ENCODE assay signal across 2 cellular contexts in the genomic region with DNA sequence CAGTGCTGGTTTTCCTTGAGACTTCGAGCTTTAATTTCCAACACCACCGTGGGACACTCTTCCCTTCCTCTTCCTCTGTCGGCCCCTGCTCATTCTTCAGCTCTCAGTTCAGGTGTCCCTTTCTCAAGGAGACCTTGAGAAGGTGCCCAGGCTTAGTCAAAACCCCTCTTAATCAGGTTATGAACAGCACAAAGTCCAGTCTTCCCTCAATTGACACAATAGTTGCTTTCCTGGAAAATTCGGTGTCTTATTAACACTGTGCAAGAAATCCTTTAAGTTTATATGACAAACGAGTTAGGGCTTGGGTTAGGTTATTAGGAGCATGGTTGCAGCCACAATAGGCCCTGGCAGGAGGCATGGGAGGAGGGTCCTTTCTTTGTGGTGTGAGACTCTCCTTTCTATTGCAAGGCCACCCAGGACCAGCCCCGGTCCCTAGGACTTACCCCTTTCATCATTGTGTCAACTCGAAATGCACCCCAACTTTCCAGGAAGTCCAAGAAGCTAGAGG.
TF ChIP-seq lines count a peak whose summit lies in the region.

No MANE protein-coding gene starts in this region.

TF ChIP-seq in WTC11, 78 proteins besides CTCF, POLR2A, EP300 and RAD21:
- TF ChIP-seq, protein P1, sequence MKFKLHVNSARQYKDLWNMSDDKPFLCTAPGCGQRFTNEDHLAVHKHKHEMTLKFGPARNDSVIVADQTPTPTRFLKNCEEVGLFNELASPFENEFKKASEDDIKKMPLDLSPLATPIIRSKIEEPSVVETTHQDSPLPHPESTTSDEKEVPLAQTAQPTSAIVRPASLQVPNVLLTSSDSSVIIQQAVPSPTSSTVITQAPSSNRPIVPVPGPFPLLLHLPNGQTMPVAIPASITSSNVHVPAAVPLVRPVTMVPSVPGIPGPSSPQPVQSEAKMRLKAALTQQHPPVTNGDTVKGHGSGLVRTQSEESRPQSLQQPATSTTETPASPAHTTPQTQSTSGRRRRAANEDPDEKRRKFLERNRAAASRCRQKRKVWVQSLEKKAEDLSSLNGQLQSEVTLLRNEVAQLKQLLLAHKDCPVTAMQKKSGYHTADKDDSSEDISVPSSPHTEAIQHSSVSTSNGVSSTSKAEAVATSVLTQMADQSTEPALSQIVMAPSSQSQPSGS (CRISPR knock-in tag; IDR thresholded peaks at IDR 0.05; ENCODE audit: borderline replicate concordance, low read depth), result no peak
- TF ChIP-seq CREM (CRISPR knock-in tag; IDR thresholded peaks at IDR 0.05) (no peak), JUN (CRISPR knock-in tag; IDR thresholded peaks at IDR 0.05) (no peak), ZNF121 (CRISPR knock-in tag; IDR thresholded peaks at IDR 0.05) (no peak), OVOL2 (CRISPR knock-in tag; IDR thresholded peaks at IDR 0.05; ENCODE audit: borderline replicate concordance) (no peak), NFE2L1 (CRISPR knock-in tag; IDR thresholded peaks at IDR 0.05) (no peak), ETV6 (CRISPR knock-in tag; IDR thresholded peaks at IDR 0.05) (no peak), MYBL2 (CRISPR knock-in tag; IDR thresholded peaks at IDR 0.05) (no peak), FOXJ3 (CRISPR knock-in tag; IDR thresholded peaks at IDR 0.05; ENCODE audit: borderline replicate concordance) (no peak)
- TF ChIP-seq, protein P2, sequence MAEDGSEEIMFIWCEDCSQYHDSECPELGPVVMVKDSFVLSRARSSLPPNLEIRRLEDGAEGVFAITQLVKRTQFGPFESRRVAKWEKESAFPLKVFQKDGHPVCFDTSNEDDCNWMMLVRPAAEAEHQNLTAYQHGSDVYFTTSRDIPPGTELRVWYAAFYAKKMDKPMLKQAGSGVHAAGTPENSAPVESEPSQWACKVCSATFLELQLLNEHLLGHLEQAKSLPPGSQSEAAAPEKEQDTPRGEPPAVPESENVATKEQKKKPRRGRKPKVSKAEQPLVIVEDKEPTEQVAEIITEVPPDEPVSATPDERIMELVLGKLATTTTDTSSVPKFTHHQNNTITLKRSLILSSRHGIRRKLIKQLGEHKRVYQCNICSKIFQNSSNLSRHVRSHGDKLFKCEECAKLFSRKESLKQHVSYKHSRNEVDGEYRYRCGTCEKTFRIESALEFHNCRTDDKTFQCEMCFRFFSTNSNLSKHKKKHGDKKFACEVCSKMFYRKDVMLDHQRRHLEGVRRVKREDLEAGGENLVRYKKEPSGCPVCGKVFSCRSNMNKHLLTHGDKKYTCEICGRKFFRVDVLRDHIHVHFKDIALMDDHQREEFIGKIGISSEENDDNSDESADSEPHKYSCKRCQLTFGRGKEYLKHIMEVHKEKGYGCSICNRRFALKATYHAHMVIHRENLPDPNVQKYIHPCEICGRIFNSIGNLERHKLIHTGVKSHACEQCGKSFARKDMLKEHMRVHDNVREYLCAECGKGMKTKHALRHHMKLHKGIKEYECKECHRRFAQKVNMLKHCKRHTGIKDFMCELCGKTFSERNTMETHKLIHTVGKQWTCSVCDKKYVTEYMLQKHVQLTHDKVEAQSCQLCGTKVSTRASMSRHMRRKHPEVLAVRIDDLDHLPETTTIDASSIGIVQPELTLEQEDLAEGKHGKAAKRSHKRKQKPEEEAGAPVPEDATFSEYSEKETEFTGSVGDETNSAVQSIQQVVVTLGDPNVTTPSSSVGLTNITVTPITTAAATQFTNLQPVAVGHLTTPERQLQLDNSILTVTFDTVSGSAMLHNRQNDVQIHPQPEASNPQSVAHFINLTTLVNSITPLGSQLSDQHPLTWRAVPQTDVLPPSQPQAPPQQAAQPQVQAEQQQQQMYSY (CRISPR knock-in tag; IDR thresholded peaks at IDR 0.05), result no peak
- TF ChIP-seq, protein P3, sequence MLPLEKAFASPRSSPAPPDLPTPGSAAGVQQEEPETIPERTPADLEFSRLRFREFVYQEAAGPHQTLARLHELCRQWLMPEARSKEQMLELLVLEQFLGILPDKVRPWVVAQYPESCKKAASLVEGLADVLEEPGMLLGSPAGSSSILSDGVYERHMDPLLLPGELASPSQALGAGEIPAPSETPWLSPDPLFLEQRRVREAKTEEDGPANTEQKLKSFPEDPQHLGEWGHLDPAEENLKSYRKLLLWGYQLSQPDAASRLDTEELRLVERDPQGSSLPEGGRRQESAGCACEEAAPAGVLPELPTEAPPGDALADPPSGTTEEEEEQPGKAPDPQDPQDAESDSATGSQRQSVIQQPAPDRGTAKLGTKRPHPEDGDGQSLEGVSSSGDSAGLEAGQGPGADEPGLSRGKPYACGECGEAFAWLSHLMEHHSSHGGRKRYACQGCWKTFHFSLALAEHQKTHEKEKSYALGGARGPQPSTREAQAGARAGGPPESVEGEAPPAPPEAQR (CRISPR knock-in tag; IDR thresholded peaks at IDR 0.05), result no peak
- TF ChIP-seq, protein P4, sequence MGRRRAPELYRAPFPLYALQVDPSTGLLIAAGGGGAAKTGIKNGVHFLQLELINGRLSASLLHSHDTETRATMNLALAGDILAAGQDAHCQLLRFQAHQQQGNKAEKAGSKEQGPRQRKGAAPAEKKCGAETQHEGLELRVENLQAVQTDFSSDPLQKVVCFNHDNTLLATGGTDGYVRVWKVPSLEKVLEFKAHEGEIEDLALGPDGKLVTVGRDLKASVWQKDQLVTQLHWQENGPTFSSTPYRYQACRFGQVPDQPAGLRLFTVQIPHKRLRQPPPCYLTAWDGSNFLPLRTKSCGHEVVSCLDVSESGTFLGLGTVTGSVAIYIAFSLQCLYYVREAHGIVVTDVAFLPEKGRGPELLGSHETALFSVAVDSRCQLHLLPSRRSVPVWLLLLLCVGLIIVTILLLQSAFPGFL (CRISPR knock-in tag; IDR thresholded peaks at IDR 0.05; ENCODE audit: borderline replicate concordance), result no peak
- TF ChIP-seq, protein P5, sequence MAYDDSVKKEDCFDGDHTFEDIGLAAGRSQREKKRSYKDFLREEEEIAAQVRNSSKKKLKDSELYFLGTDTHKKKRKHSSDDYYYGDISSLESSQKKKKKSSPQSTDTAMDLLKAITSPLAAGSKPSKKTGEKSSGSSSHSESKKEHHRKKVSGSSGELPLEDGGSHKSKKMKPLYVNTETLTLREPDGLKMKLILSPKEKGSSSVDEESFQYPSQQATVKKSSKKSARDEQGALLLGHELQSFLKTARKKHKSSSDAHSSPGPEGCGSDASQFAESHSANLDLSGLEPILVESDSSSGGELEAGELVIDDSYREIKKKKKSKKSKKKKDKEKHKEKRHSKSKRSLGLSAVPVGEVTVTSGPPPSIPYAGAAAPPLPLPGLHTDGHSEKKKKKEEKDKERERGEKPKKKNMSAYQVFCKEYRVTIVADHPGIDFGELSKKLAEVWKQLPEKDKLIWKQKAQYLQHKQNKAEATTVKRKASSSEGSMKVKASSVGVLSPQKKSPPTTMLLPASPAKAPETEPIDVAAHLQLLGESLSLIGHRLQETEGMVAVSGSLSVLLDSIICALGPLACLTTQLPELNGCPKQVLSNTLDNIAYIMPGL (CRISPR knock-in tag; IDR thresholded peaks at IDR 0.05), result no peak
- TF ChIP-seq, protein P6, sequence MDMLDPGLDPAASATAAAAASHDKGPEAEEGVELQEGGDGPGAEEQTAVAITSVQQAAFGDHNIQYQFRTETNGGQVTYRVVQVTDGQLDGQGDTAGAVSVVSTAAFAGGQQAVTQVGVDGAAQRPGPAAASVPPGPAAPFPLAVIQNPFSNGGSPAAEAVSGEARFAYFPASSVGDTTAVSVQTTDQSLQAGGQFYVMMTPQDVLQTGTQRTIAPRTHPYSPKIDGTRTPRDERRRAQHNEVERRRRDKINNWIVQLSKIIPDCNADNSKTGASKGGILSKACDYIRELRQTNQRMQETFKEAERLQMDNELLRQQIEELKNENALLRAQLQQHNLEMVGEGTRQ (CRISPR knock-in tag; IDR thresholded peaks at IDR 0.05), result no peak

TF ChIP-seq in HepG2, 621 proteins besides CTCF, POLR2A, EP300 and RAD21:
- TF ChIP-seq SAFB2 (CRISPR knock-in tag; IDR thresholded peaks at IDR 0.05; ENCODE audit: borderline replicate concordance, low read depth) (0 out of 2 replicates have a peak, but pooled peaks have one; percentile 0), ZBTB20 (CRISPR knock-in tag; IDR thresholded peaks at IDR 0.05; ENCODE audit: borderline replicate concordance, low read depth) (0 out of 2 replicates have a peak, but pooled peaks have one; percentile 7), ZNF354B (CRISPR knock-in tag; IDR thresholded peaks at IDR 0.05) (0 out of 2 replicates have a peak, but pooled peaks have one; percentile 11), TEAD3 (CRISPR knock-in tag; optimal IDR thresholded peaks at IDR 0.05; ENCODE audit: borderline replicate concordance) (peak; percentile 11), PHF21A (CRISPR knock-in tag; IDR thresholded peaks at IDR 0.05) (0 out of 2 replicates have a peak, but pooled peaks have one; percentile 18), NR3C1 (CRISPR knock-in tag; IDR thresholded peaks at IDR 0.05) (no peak), HMG20A (CRISPR knock-in tag; IDR thresholded peaks at IDR 0.05; ENCODE audit: borderline replicate concordance) (no peak), ZBTB21 (CRISPR knock-in tag; IDR thresholded peaks at IDR 0.05) (peak; percentile 8; the same call in 1 of the 2 replicates)
- TF ChIP-seq, protein P7, sequence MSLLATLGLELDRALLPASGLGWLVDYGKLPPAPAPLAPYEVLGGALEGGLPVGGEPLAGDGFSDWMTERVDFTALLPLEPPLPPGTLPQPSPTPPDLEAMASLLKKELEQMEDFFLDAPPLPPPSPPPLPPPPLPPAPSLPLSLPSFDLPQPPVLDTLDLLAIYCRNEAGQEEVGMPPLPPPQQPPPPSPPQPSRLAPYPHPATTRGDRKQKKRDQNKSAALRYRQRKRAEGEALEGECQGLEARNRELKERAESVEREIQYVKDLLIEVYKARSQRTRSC (CRISPR knock-in tag; IDR thresholded peaks at IDR 0.05; ENCODE audit: low read depth), result no peak
- TF ChIP-seq, protein P8, sequence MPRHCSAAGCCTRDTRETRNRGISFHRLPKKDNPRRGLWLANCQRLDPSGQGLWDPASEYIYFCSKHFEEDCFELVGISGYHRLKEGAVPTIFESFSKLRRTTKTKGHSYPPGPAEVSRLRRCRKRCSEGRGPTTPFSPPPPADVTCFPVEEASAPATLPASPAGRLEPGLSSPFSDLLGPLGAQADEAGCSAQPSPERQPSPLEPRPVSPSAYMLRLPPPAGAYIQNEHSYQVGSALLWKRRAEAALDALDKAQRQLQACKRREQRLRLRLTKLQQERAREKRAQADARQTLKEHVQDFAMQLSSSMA (CRISPR knock-in tag; IDR thresholded peaks at IDR 0.05), result 0 out of 2 replicates have a peak, but pooled peaks have one; percentile 14
- TF ChIP-seq, protein P9, sequence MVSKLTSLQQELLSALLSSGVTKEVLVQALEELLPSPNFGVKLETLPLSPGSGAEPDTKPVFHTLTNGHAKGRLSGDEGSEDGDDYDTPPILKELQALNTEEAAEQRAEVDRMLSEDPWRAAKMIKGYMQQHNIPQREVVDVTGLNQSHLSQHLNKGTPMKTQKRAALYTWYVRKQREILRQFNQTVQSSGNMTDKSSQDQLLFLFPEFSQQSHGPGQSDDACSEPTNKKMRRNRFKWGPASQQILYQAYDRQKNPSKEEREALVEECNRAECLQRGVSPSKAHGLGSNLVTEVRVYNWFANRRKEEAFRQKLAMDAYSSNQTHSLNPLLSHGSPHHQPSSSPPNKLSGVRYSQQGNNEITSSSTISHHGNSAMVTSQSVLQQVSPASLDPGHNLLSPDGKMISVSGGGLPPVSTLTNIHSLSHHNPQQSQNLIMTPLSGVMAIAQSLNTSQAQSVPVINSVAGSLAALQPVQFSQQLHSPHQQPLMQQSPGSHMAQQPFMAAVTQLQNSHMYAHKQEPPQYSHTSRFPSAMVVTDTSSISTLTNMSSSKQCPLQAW (CRISPR knock-in tag; IDR thresholded peaks at IDR 0.05), result peak; percentile 9; the same call in 1 of the 2 replicates
- TF ChIP-seq, protein P10, sequence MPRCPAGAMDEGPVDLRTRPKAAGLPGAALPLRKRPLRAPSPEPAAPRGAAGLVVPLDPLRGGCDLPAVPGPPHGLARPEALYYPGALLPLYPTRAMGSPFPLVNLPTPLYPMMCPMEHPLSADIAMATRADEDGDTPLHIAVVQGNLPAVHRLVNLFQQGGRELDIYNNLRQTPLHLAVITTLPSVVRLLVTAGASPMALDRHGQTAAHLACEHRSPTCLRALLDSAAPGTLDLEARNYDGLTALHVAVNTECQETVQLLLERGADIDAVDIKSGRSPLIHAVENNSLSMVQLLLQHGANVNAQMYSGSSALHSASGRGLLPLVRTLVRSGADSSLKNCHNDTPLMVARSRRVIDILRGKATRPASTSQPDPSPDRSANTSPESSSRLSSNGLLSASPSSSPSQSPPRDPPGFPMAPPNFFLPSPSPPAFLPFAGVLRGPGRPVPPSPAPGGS (CRISPR knock-in tag; IDR thresholded peaks at IDR 0.05), result 0 out of 2 replicates have a peak, but pooled peaks have one; percentile 3
